In the genomic region with DNA sequence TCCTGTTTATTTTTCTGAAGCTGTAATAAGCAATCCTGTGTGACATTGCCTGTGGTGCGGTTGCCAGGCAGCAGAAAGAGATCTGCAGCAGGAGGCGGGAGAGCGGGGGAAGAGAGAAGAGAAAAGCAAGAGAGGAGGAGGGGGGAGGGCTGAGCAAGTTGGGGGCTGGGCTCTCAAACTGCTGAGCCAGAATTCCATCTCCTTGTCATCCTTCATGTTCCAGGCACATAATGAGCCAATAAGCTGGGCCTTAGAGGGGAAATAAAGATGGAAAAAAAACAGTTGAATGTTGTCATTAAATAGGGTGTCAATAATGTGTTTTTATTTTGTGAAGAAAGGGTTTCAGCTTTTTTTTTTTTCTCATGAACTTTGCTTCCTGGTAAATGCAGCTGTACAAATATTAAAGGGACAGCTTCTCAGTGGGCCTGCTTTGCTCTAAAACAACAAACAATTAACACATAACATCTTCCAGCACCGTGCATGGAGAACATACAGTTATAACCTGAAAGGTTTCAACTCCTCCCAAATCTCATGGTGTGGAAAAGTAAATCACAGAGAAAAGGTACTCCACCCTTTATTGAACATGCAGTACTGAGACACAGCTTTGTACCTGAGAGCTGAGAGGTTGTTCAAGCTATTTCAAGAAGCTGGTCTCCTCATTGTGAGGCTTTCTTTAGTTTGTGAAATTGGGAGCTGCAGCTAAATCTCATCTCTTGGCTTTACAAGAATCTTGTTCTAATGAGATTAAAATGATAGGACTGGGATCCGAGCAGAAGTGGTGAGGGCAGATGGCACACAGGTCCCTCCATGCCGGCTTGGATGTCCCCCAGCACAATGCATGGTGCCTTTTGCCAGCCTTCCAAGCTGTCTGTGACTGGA, we compare ENCODE assay signal across 2 cellular contexts.
TF ChIP-seq lines count a peak whose summit lies in the region.

No MANE protein-coding gene starts in this region.

TF ChIP-seq in SK-N-SH, 30 proteins besides CTCF, POLR2A, EP300 and RAD21 (continued from another document):
- TF ChIP-seq, protein P1, sequence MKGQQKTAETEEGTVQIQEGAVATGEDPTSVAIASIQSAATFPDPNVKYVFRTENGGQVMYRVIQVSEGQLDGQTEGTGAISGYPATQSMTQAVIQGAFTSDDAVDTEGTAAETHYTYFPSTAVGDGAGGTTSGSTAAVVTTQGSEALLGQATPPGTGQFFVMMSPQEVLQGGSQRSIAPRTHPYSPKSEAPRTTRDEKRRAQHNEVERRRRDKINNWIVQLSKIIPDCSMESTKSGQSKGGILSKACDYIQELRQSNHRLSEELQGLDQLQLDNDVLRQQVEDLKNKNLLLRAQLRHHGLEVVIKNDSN (IDR thresholded peaks at IDR 0.05; ENCODE audit: borderline replicate concordance, low read depth), result no peak
- peak; percentile 82; the same call in 1 of the 2 replicates for TF ChIP-seq RFX5 (IDR thresholded peaks at IDR 0.05; ENCODE audit: low read length)
- peak; percentile 45 for TF ChIP-seq TCF12 (IDR thresholded peaks at IDR 0.05)
- TF ChIP-seq CHD2 (IDR thresholded peaks at IDR 0.05; ENCODE audit: low read length, partially characterized antibody), result peak; percentile 98
- TF ChIP-seq GATA2 (CRISPR knock-in tag; IDR thresholded peaks at IDR 0.05), result peak; percentile 53
- TF ChIP-seq RCOR1 (IDR thresholded peaks at IDR 0.05; ENCODE audit: low read length), result 0 out of 2 replicates have a peak, but pooled peaks have one; percentile 40
- TF ChIP-seq, protein P2, sequence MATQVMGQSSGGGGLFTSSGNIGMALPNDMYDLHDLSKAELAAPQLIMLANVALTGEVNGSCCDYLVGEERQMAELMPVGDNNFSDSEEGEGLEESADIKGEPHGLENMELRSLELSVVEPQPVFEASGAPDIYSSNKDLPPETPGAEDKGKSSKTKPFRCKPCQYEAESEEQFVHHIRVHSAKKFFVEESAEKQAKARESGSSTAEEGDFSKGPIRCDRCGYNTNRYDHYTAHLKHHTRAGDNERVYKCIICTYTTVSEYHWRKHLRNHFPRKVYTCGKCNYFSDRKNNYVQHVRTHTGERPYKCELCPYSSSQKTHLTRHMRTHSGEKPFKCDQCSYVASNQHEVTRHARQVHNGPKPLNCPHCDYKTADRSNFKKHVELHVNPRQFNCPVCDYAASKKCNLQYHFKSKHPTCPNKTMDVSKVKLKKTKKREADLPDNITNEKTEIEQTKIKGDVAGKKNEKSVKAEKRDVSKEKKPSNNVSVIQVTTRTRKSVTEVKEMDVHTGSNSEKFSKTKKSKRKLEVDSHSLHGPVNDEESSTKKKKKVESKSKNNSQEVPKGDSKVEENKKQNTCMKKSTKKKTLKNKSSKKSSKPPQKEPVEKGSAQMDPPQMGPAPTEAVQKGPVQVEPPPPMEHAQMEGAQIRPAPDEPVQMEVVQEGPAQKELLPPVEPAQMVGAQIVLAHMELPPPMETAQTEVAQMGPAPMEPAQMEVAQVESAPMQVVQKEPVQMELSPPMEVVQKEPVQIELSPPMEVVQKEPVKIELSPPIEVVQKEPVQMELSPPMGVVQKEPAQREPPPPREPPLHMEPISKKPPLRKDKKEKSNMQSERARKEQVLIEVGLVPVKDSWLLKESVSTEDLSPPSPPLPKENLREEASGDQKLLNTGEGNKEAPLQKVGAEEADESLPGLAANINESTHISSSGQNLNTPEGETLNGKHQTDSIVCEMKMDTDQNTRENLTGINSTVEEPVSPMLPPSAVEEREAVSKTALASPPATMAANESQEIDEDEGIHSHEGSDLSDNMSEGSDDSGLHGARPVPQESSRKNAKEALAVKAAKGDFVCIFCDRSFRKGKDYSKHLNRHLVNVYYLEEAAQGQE (IDR thresholded peaks at IDR 0.05; ENCODE audit: low read depth, low read length), result no peak

TF ChIP-seq in liver, 16 proteins besides CTCF, POLR2A, EP300 and RAD21 (continued from another document):
- TF ChIP-seq, protein P2 (IDR thresholded peaks at IDR 0.05), result no peak
- TF ChIP-seq HNF4A (conservative IDR thresholded peaks at IDR 0.05), result peak; percentile 38 to 47
